Comparison of ENCODE assay signal across 8 cellular contexts in the genomic region with DNA sequence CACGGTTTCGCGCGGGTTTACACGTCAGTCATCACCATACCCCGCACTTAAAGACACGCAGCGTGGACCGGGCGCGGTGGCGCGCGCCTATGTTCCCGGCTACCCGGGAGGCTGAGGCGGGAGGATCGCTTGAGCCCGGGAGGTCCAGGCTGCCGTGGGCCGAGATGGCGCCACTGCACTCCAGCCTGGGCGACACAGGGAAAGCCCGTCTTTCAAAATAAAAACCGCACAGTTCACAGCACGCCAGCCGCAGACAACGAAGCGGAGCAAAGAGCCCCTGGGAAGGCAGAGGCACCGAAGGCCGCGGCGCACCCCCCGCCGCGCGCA. TPM values are rescaled to one million over a fixed set of nuclear protein-coding genes. Genes with fewer than 3 reads are reported as not detected.
DNase-seq lines count a peak whose midpoint lies in the region; ATAC-seq and TF ChIP-seq lines count a peak whose summit lies in the region.

No MANE protein-coding gene starts in this region.

- H3K36me3 ChIP-seq in kidney epithelial cell (ENCODE audit: control insufficient read depth, insufficient read depth, low read length) (no peaks in the 10 kb centered on the region), suprapubic skin (peaks cover 33% of the 10 kb centered on the region)

- no peaks in the 10 kb centered on the region for H3K27me3 Mint-ChIP-seq in activated naive CD8-positive, alpha-beta T cell treated with anti-CD3 and anti-CD28 coated beads, Interleukin-2, amount 50 U/mL, for 24 hours

- TF ChIP-seq CTCF in kidney epithelial cell (IDR thresholded peaks at IDR 0.05; ENCODE audit: insufficient read depth, low read length, poor library complexity, severe bottlenecking) = no peak
- TF ChIP-seq CTCF in suprapubic skin (IDR thresholded peaks at IDR 0.05) = no peak

- peaks cover 39% of the 10 kb centered on the region for H3K4me1 Mint-ChIP-seq in activated naive CD8-positive, alpha-beta T cell treated with anti-CD3 and anti-CD28 coated beads, Interleukin-2, amount 50 U/mL, for 24 hours

- H3K27me3 ChIP-seq in kidney epithelial cell (ENCODE audit: control insufficient read depth, insufficient read depth, low read length) (no peaks in the 10 kb centered on the region), suprapubic skin (no peaks in the 10 kb centered on the region)

- ATAC-seq in GM19395 (IDR thresholded peaks at IDR 0.05; ENCODE audit: unreplicated experiment) (peak; percentile 23), HG03159 (IDR thresholded peaks at IDR 0.05; ENCODE audit: unreplicated experiment) (peak; percentile 11)
- peak; percentile 2 for ATAC-seq in activated naive CD8-positive, alpha-beta T cell treated with anti-CD3 and anti-CD28 coated beads, Interleukin-2, amount 50 U/mL, for 24 hours

- H3K36me3 Mint-ChIP-seq in activated naive CD8-positive, alpha-beta T cell treated with anti-CD3 and anti-CD28 coated beads, Interleukin-2, amount 50 U/mL, for 24 hours (ENCODE audit: low read depth) = peaks cover 51% of the 10 kb centered on the region

- H3K27ac Mint-ChIP-seq in activated naive CD8-positive, alpha-beta T cell treated with anti-CD3 and anti-CD28 coated beads, Interleukin-2, amount 50 U/mL, for 24 hours = peak overlapping the region; percentile 87

- no peak for DNase-seq in activated naive CD8-positive, alpha-beta T cell treated with anti-CD3 and anti-CD28 coated beads, Interleukin-2, amount 50 U/mL, for 24 hours
- DNase-seq in kidney epithelial cell (ENCODE audit: low read depth) (no peak), suprapubic skin (ENCODE audit: low spot score in 2 of 2) (no peak), NCI-H526 treated with DMSO at 0.1 percent for 48 hours (lab: John Stamatoyannopoulos, UW) (no peak), glomerular visceral epithelial cell (ENCODE audit: extremely low spot score) (no peak), HuH-7.5 (ENCODE audit: low spot score) (no peak)

- no peak for TF ChIP-seq POLR2A in suprapubic skin (IDR thresholded peaks at IDR 0.05)

- peak overlapping the region; percentile 97 for H3K4me3 Mint-ChIP-seq in activated naive CD8-positive, alpha-beta T cell treated with anti-CD3 and anti-CD28 coated beads, Interleukin-2, amount 50 U/mL, for 24 hours

- TF ChIP-seq EP300 in suprapubic skin (IDR thresholded peaks at IDR 0.05) = no peak

- peaks cover 31% of the 10 kb centered on the region for H3K4me1 ChIP-seq in suprapubic skin

- under 1% methylated on average over 28 of the region's 37 CpGs for WGBS in suprapubic skin

- H3K9me3 Mint-ChIP-seq in activated naive CD8-positive, alpha-beta T cell treated with anti-CD3 and anti-CD28 coated beads, Interleukin-2, amount 50 U/mL, for 24 hours = no peaks in the 10 kb centered on the region

- H3K27ac ChIP-seq in suprapubic skin = peak overlapping the region; percentile 95

- H3K4me3 ChIP-seq in kidney epithelial cell (ENCODE audit: low read depth, low read length) (peak overlapping the region; percentile 70), suprapubic skin (peak overlapping the region; percentile 75)

- no peaks in the 10 kb centered on the region for H3K9me3 ChIP-seq in suprapubic skin

RNA-seq across cellular contexts. Expression of gene DTYMK, which starts 0.3 kb away (rescaled TPM):
- total RNA-seq in kidney epithelial cell (32.9 and 35.6 TPM in 2 replicates), suprapubic skin (10 to 100 TPM; 14.6 to 29.1 (median 18.2) TPM)

RNA-seq across cellular contexts. Expression of gene ING5, which starts 15.6 kb away (rescaled TPM):
- total RNA-seq in kidney epithelial cell (12.6 and 25.6 TPM in 2 replicates), suprapubic skin (10 to 100 TPM; 32.1 to 94.9 (median 46.4) TPM)

RNA-seq across cellular contexts. Expression of gene D2HGDH, which starts 48.1 kb away (rescaled TPM):
- total RNA-seq in kidney epithelial cell = 10.2 and 16.5 TPM in 2 replicates
- 100 to 1,000 TPM in 1 of 4 donors, 10 to 100 TPM in 3; 37.7 to 160 (median 62.2) TPM for total RNA-seq in suprapubic skin

RNA-seq across cellular contexts. Expression of gene ATG4B, which starts 48.8 kb away (rescaled TPM):
- 62.6 and 120 TPM in 2 replicates for total RNA-seq in kidney epithelial cell
- 100 to 1,000 TPM in 1 of 4 donors, 10 to 100 TPM in 3; 50.5 to 173 (median 88.0) TPM for total RNA-seq in suprapubic skin

RNA-seq across cellular contexts. Expression of gene THAP4, which starts 49.3 kb away (rescaled TPM):
- total RNA-seq in kidney epithelial cell (43.3 and 51.7 TPM in 2 replicates), suprapubic skin (10 to 100 TPM; 46.4 to 56.2 (median 51.2) TPM)
